35 cellular contexts compared by ENCODE assay signal in genomic region chr3:126015075-126015474, GRCh38. TPM values are rescaled to one million over a fixed set of nuclear protein-coding genes. Genes with fewer than 3 reads are reported as not detected.
"Had no signal": no experiment of that assay in that cellular context is flagged by ENCODE, and none has a peak within 500 bp of the region (broad histone marks: within the 10 kb centered on the region; RNA-seq: fewer than 3 reads in every experiment).

No MANE protein-coding gene starts in this region.

- H3K27me3 Mint-ChIP-seq: activated B cell treated with CpG ODN at 0.5 μM for 24 hours; activated naive CD4-positive, alpha-beta T cell treated with anti-CD3 and anti-CD28 coated beads, Interleukin-2, amount 10 ng/mL, durations not matched to agents 7 days and 5 days; activated naive CD8-positive, alpha-beta T cell treated with anti-CD3 and anti-CD28 coated beads, Interleukin-2, amount 10 ng/mL, durations not matched to agents 7 days and 5 days; activated T-cell treated with anti-CD3 and anti-CD28 coated beads, Interleukin-2, amount 50 U/mL, for 24 hours; brain; effector memory CD8-positive, alpha-beta T cell; T-cell had no signal

- H3K9me3 Mint-ChIP-seq: activated naive CD4-positive, alpha-beta T cell treated with anti-CD3 and anti-CD28 coated beads, Interleukin-2, amount 10 ng/mL, durations not matched to agents 7 days and 5 days; activated naive CD4-positive, alpha-beta T cell treated with anti-CD3 and anti-CD28 coated beads, Interleukin-2, amount 50 U/mL, for 72 hours; activated naive CD8-positive, alpha-beta T cell treated with anti-CD3 and anti-CD28 coated beads, Interleukin-2, amount 10 ng/mL, durations not matched to agents 7 days and 5 days; activated T-cell treated with anti-CD3 and anti-CD28 coated beads, Interleukin-2, amount 50 U/mL, for 24 hours; activated T-cell treated with anti-CD3 and anti-CD28 coated beads, Interleukin-2, amount 50 U/mL, for 72 hours; brain; effector memory CD8-positive, alpha-beta T cell; T-cell; T-helper 1 cell treated with Interleukin-12 subunit alpha and Interleukin-12 subunit beta and Interleukin-4 antibody, amounts not matched to agents 30 μg/mL and 1 μg/mL, for 36 hours had no signal

- H3K9me3 ChIP-seq: ascending aorta, esophagus squamous epithelium, gastroesophageal sphincter had no signal

- H3K27me3 ChIP-seq: ascending aorta, esophagus squamous epithelium, gastroesophageal sphincter had no signal

- H3K4me1 Mint-ChIP-seq: activated B cell treated with CpG ODN at 0.5 μM for 24 hours; activated naive CD4-positive, alpha-beta T cell treated with anti-CD3 and anti-CD28 coated beads, Interleukin-2, amount 10 ng/mL, durations not matched to agents 7 days and 5 days; T-cell had no signal

- H3K4me3 ChIP-seq: ascending aorta, esophagus squamous epithelium, gastroesophageal sphincter had no signal

- ATAC-seq: activated CD4-positive, CD25-positive, alpha-beta regulatory T cell treated with anti-CD3 and anti-CD28 coated beads, Interleukin-2, amount 50 U/mL, for 24 hours; activated CD8-positive, alpha-beta T cell treated with anti-CD3 and anti-CD28 coated beads, Interleukin-2, amount 10 ng/mL, durations not matched to agents 7 days and 5 days; activated naive CD4-positive, alpha-beta T cell treated with anti-CD3 and anti-CD28 coated beads, Interleukin-2, amount 50 U/mL, for 72 hours; activated T-cell treated with anti-CD3 and anti-CD28 coated beads, Interleukin-2, amount 50 U/mL, for 72 hours; effector memory CD8-positive, alpha-beta T cell; gastroesophageal sphincter; T-cell had no signal

- H3K36me3 ChIP-seq: WERI-Rb-1 had no signal

- H3K4me1 ChIP-seq: ascending aorta had no signal

- DNase-seq: activated B cell treated with CpG ODN at 0.5 μM for 24 hours; activated CD4-positive, alpha-beta T cell treated with anti-CD3 and anti-CD28 coated beads for 48 hours; activated CD4-positive, alpha-beta T cell treated with anti-CD3 and anti-CD28 coated beads, Interleukin-2, amount 50 U/mL, for 1 hour; activated CD4-positive, alpha-beta T cell treated with anti-CD3 and anti-CD28 coated beads, Interleukin-2, amount 50 U/mL, for 48 hours; activated CD8-positive, alpha-beta memory T cell treated with anti-CD3 and anti-CD28 coated beads, Interleukin-2, amount 50 U/mL, for 48 hours; activated CD8-positive, alpha-beta T cell treated with anti-CD3 and anti-CD28 coated beads, Interleukin-2, amount 10 ng/mL, durations not matched to agents 7 days and 5 days; activated gamma-delta T cell; activated naive CD4-positive, alpha-beta T cell; activated naive CD4-positive, alpha-beta T cell treated with anti-CD3 and anti-CD28 coated beads, Interleukin-2, amount 10 ng/mL, durations not matched to agents 7 days and 5 days; activated naive CD8-positive, alpha-beta T cell treated with anti-CD3 and anti-CD28 coated beads, Interleukin-2, amount 10 ng/mL, durations not matched to agents 7 days and 5 days; activated T-cell treated with anti-CD3 and anti-CD28 coated beads for 4 hours; activated T-cell treated with anti-CD3 and anti-CD28 coated beads, Interleukin-2, amount 50 U/mL, for 24 hours; activated T-cell treated with anti-CD3 and anti-CD28 coated beads, Interleukin-2, amount 50 U/mL, for 72 hours; caudate nucleus; cortex of kidney; dermis blood vessel endothelial cell; effector CD4-positive, alpha-beta T cell; effector memory CD8-positive, alpha-beta T cell; erythroblast; esophagus squamous epithelium; SW 1271; T-cell; T-helper 9 cell; WERI-Rb-1 had no signal

- H3K27ac ChIP-seq: ascending aorta, esophagus squamous epithelium, gastroesophageal sphincter, WERI-Rb-1 had no signal

- H3K27ac Mint-ChIP-seq: activated B cell treated with CpG ODN at 0.5 μM for 24 hours; activated CD8-positive, alpha-beta T cell treated with anti-CD3 and anti-CD28 coated beads, Interleukin-2, amount 10 ng/mL, durations not matched to agents 7 days and 5 days; activated naive CD4-positive, alpha-beta T cell treated with anti-CD3 and anti-CD28 coated beads, Interleukin-2, amount 10 ng/mL, durations not matched to agents 7 days and 5 days; activated naive CD8-positive, alpha-beta T cell treated with anti-CD3 and anti-CD28 coated beads, Interleukin-2, amount 10 ng/mL, durations not matched to agents 7 days and 5 days; activated T-cell treated with anti-CD3 and anti-CD28 coated beads, Interleukin-2, amount 50 U/mL, for 24 hours; activated T-cell treated with anti-CD3 and anti-CD28 coated beads, Interleukin-2, amount 50 U/mL, for 72 hours; effector memory CD8-positive, alpha-beta T cell; T-cell; T-helper 1 cell treated with Interleukin-12 subunit alpha and Interleukin-12 subunit beta and Interleukin-4 antibody, amounts not matched to agents 30 μg/mL and 1 μg/mL, for 36 hours had no signal

- H3K4me3 Mint-ChIP-seq: activated B cell treated with CpG ODN at 0.5 μM for 24 hours; activated CD8-positive, alpha-beta T cell treated with anti-CD3 and anti-CD28 coated beads, Interleukin-2, amount 10 ng/mL, durations not matched to agents 7 days and 5 days; activated naive CD4-positive, alpha-beta T cell treated with anti-CD3 and anti-CD28 coated beads, Interleukin-2, amount 10 ng/mL, durations not matched to agents 7 days and 5 days; activated naive CD8-positive, alpha-beta T cell treated with anti-CD3 and anti-CD28 coated beads, Interleukin-2, amount 10 ng/mL, durations not matched to agents 7 days and 5 days; activated T-cell treated with anti-CD3 and anti-CD28 coated beads, Interleukin-2, amount 50 U/mL, for 24 hours; activated T-cell treated with anti-CD3 and anti-CD28 coated beads, Interleukin-2, amount 50 U/mL, for 72 hours; brain; effector memory CD8-positive, alpha-beta T cell; T-cell; T-helper 1 cell treated with Interleukin-12 subunit alpha and Interleukin-12 subunit beta and Interleukin-4 antibody, amounts not matched to agents 30 μg/mL and 1 μg/mL, for 36 hours had no signal

RNA-seq across cellular contexts. Expression of gene ROPN1B, which starts 46.1 kb away (rescaled TPM):
- total RNA-seq: activated B cell treated with CpG ODN at 0.5 μM for 24 hours; activated CD8-positive, alpha-beta memory T cell treated with anti-CD3 and anti-CD28 coated beads for 36 hours; activated CD8-positive, alpha-beta T cell treated with anti-CD3 and anti-CD28 coated beads, Interleukin-2, amount 10 ng/mL, durations not matched to agents 7 days and 5 days; activated naive CD4-positive, alpha-beta T cell treated with anti-CD3 and anti-CD28 coated beads, Interleukin-2, amount 50 U/mL, for 72 hours; activated naive CD8-positive, alpha-beta T cell treated with anti-CD3 and anti-CD28 coated beads, Interleukin-2, amount 10 ng/mL, durations not matched to agents 7 days and 5 days; activated T-cell treated with anti-CD3 and anti-CD28 coated beads, Interleukin-2, amount 50 U/mL, for 72 hours; ascending aorta; bronchial epithelial cell; dermis blood vessel endothelial cell; esophagus squamous epithelium; fibroblast of lung; gastroesophageal sphincter; glomerular endothelial cell; T-cell; T-helper 2 cell treated with Interferon-gamma antibody and Interleukin-4, amounts not matched to agents 100 ng/mL and 5 ng/mL, for 36 hours had no signal
- polyA plus RNA-seq: fibroblast of lung had no signal
